ENCODE assay signal across 15 cellular contexts in genomic region chr16:50302472-50303005, GRCh38. TPM values are rescaled to one million over a fixed set of nuclear protein-coding genes. Genes with fewer than 3 reads are reported as not detected.
DNase-seq lines count a peak whose midpoint lies in the region; ATAC-seq, FAIRE-seq and TF ChIP-seq lines count a peak whose summit lies in the region.
"Had no signal": no experiment of that assay in that cellular context is flagged by ENCODE, and none has a peak within 500 bp of the region (broad histone marks: within the 10 kb centered on the region; RNA-seq: fewer than 3 reads in every experiment).

No MANE protein-coding gene starts in this region.

- peak; percentile 4 for DNase-seq in activated naive CD4-positive, alpha-beta T cell treated with anti-CD3 and anti-CD28 coated beads, Interleukin-2, amount 10 ng/mL, durations not matched to agents 7 days and 5 days
- DNase-seq in activated naive CD4-positive, alpha-beta T cell treated with anti-CD3 and anti-CD28 coated beads for 36 hours, result no peak
- DNase-seq in astrocyte (ENCODE audit: low read depth), result no peak
- DNase-seq in naive thymus-derived CD8-positive, alpha-beta T cell, result no peak
- DNase-seq in upper lobe of right lung, result peak; percentile 56
- no peak for DNase-seq in SHP77 (lab: John Stamatoyannopoulos, UW)
- DNase-seq in foreskin melanocyte, result no peak
- DNase-seq: activated CD4-positive, alpha-beta T cell treated with anti-CD3 and anti-CD28 coated beads, Interleukin-2, amount 50 U/mL, for 4 hours; cortex of kidney; DMS153; heart right ventricle; NCI-H2171 treated with DMSO at 0.1 percent for 48 hours; stimulated activated CD4-positive, alpha-beta T cell treated with anti-CD3 and anti-CD28 coated beads, Interleukin-1b, Interleukin-23, amount 100 ng/mL, for 48 hours had no signal

- H3K79me2 ChIP-seq in astrocyte (ENCODE audit: insufficient read depth, low read length), result no peaks in the 10 kb centered on the region

- no peaks in the 10 kb centered on the region for H3K4me1 Mint-ChIP-seq in activated naive CD4-positive, alpha-beta T cell treated with anti-CD3 and anti-CD28 coated beads, Interleukin-2, amount 10 ng/mL, durations not matched to agents 7 days and 5 days
- H3K4me1 Mint-ChIP-seq in activated naive CD4-positive, alpha-beta T cell treated with anti-CD3 and anti-CD28 coated beads for 36 hours (ENCODE audit: low read depth), result no peaks in the 10 kb centered on the region
- H3K4me1 Mint-ChIP-seq in astrocyte (ENCODE audit: low read depth, unreplicated experiment), result peaks cover 23% of the 10 kb centered on the region
- peaks cover 0 to 4% (median 2%) of the 10 kb centered on the region in 4 donors for H3K4me1 Mint-ChIP-seq in naive thymus-derived CD8-positive, alpha-beta T cell

- TF ChIP-seq CTCF in astrocyte (IDR thresholded peaks at IDR 0.05; ENCODE audit: insufficient read depth, low read depth, low read length), result no peak
- no peak for TF ChIP-seq CTCF in upper lobe of right lung (IDR thresholded peaks at IDR 0.05)

- H3K4me3 Mint-ChIP-seq in activated naive CD4-positive, alpha-beta T cell treated with anti-CD3 and anti-CD28 coated beads, Interleukin-2, amount 10 ng/mL, durations not matched to agents 7 days and 5 days, result no peak overlapping the region
- H3K4me3 Mint-ChIP-seq in activated naive CD4-positive, alpha-beta T cell treated with anti-CD3 and anti-CD28 coated beads for 36 hours, result no peak overlapping the region
- H3K4me3 Mint-ChIP-seq in astrocyte (ENCODE audit: unreplicated experiment), result peak overlapping the region; percentile 16
- H3K4me3 Mint-ChIP-seq in naive thymus-derived CD8-positive, alpha-beta T cell, result no peak overlapping the region

- H3K9me3 Mint-ChIP-seq in activated naive CD4-positive, alpha-beta T cell treated with anti-CD3 and anti-CD28 coated beads, Interleukin-2, amount 10 ng/mL, durations not matched to agents 7 days and 5 days, result no peaks in the 10 kb centered on the region
- no peaks in the 10 kb centered on the region for H3K9me3 Mint-ChIP-seq in activated naive CD4-positive, alpha-beta T cell treated with anti-CD3 and anti-CD28 coated beads for 36 hours
- H3K9me3 Mint-ChIP-seq in astrocyte (ENCODE audit: unreplicated experiment), result no peaks in the 10 kb centered on the region
- no peaks in the 10 kb centered on the region for H3K9me3 Mint-ChIP-seq in naive thymus-derived CD8-positive, alpha-beta T cell

- peaks cover 30% of the 10 kb centered on the region for H3K36me3 Mint-ChIP-seq in activated naive CD4-positive, alpha-beta T cell treated with anti-CD3 and anti-CD28 coated beads, Interleukin-2, amount 10 ng/mL, durations not matched to agents 7 days and 5 days
- H3K36me3 Mint-ChIP-seq in activated naive CD4-positive, alpha-beta T cell treated with anti-CD3 and anti-CD28 coated beads for 36 hours (ENCODE audit: low read depth), result peaks cover 2% of the 10 kb centered on the region
- peaks cover 6% of the 10 kb centered on the region for H3K36me3 Mint-ChIP-seq in astrocyte (ENCODE audit: low read depth, unreplicated experiment)
- H3K36me3 Mint-ChIP-seq in naive thymus-derived CD8-positive, alpha-beta T cell, result peaks cover 0 to 66% (median 2%) of the 10 kb centered on the region in 3 donors

- peak overlapping the region; percentile 19 for H3K27ac Mint-ChIP-seq in activated naive CD4-positive, alpha-beta T cell treated with anti-CD3 and anti-CD28 coated beads, Interleukin-2, amount 10 ng/mL, durations not matched to agents 7 days and 5 days
- no peak overlapping the region for H3K27ac Mint-ChIP-seq in activated naive CD4-positive, alpha-beta T cell treated with anti-CD3 and anti-CD28 coated beads for 36 hours
- H3K27ac Mint-ChIP-seq in astrocyte (ENCODE audit: unreplicated experiment), result peak overlapping the region; percentile 86
- peak overlapping the region in 6 of 10 donors; percentile 17 to 81 (median 54) for H3K27ac Mint-ChIP-seq in naive thymus-derived CD8-positive, alpha-beta T cell

- H4K20me1 ChIP-seq in astrocyte (ENCODE audit: insufficient read depth, low read length), result no peaks in the 10 kb centered on the region

- intact Hi-C loops in activated naive CD4-positive, alpha-beta T cell treated with anti-CD3 and anti-CD28 coated beads for 36 hours (cut with micrococcal nuclease), result no loop called here
- intact Hi-C loops in upper lobe of right lung (cut with DNase I), result no loop called here

- no peak for FAIRE-seq in astrocyte (lab: Jason Lieb, UNC)

- H3K27ac ChIP-seq in astrocyte (ENCODE audit: low read depth, low read length) (peak overlapping the region; percentile 18), upper lobe of right lung (no peak overlapping the region)
- H3K27ac ChIP-seq: heart right ventricle, thoracic aorta had no signal

- H3K4me3 ChIP-seq in astrocyte (ENCODE audit: insufficient read depth, low read depth, low read length) (no peak overlapping the region), upper lobe of right lung (no peak overlapping the region)
- H3K4me3 ChIP-seq: heart right ventricle, thoracic aorta had no signal

- H3K9ac ChIP-seq in astrocyte (ENCODE audit: low read length), result peak overlapping the region; percentile 16

- H3K9me3 ChIP-seq in astrocyte (ENCODE audit: insufficient read depth, low read depth, low read length), result no peaks in the 10 kb centered on the region
- H3K9me3 ChIP-seq in upper lobe of right lung, result no peaks in the 10 kb centered on the region
- H3K9me3 ChIP-seq: heart right ventricle, thoracic aorta had no signal

- H3K27me3 Mint-ChIP-seq in activated naive CD4-positive, alpha-beta T cell treated with anti-CD3 and anti-CD28 coated beads, Interleukin-2, amount 10 ng/mL, durations not matched to agents 7 days and 5 days, result no peaks in the 10 kb centered on the region
- H3K27me3 Mint-ChIP-seq in activated naive CD4-positive, alpha-beta T cell treated with anti-CD3 and anti-CD28 coated beads for 36 hours (ENCODE audit: low read depth), result no peaks in the 10 kb centered on the region
- H3K27me3 Mint-ChIP-seq in astrocyte (ENCODE audit: low read depth, unreplicated experiment), result no peaks in the 10 kb centered on the region
- H3K27me3 Mint-ChIP-seq in naive thymus-derived CD8-positive, alpha-beta T cell, result no peaks in the 10 kb centered on the region

- H3K27me3 ChIP-seq in astrocyte (ENCODE audit: insufficient read depth, low read length), result no peaks in the 10 kb centered on the region
- no peaks in the 10 kb centered on the region for H3K27me3 ChIP-seq in upper lobe of right lung
- H3K27me3 ChIP-seq: heart right ventricle had no signal

- H2AFZ ChIP-seq in astrocyte (ENCODE audit: low read depth, low read length), result no peak overlapping the region

- ATAC-seq in naive thymus-derived CD8-positive, alpha-beta T cell, result no peak
- ATAC-seq in upper lobe of right lung (no peak), GM19452 (IDR thresholded peaks at IDR 0.05; ENCODE audit: unreplicated experiment) (no peak)

- H3K4me2 ChIP-seq in astrocyte (ENCODE audit: low read length), result peak overlapping the region; percentile 4

- H3K4me1 ChIP-seq in astrocyte (ENCODE audit: insufficient read depth, low read length) (peaks cover 20% of the 10 kb centered on the region), upper lobe of right lung (peaks cover 17% of the 10 kb centered on the region)

- POLR2A ChIA-PET in naive thymus-derived CD8-positive, alpha-beta T cell (lab: Charles Lee), result interaction anchor here (0.6 kb wide), 1 partner anchor 72 kb away, joined by 3 read pairs; no protein-coding TSS in a partner anchor

- H3K36me3 ChIP-seq in astrocyte (ENCODE audit: insufficient read depth, low read length) (no peaks in the 10 kb centered on the region), upper lobe of right lung (peaks cover 44% of the 10 kb centered on the region)
- H3K36me3 ChIP-seq: thoracic aorta had no signal

- CTCF ChIA-PET in activated naive CD4-positive, alpha-beta T cell treated with anti-CD3 and anti-CD28 coated beads, Interleukin-2, amount 10 ng/mL, durations not matched to agents 7 days and 5 days (lab: Charles Lee), result no interaction called here
- CTCF ChIA-PET in activated naive CD4-positive, alpha-beta T cell treated with anti-CD3 and anti-CD28 coated beads for 36 hours (lab: Charles Lee), result no interaction called here

RNA-seq across cellular contexts. Expression of gene ADCY7, which starts 36.2 kb away (rescaled TPM):
- 10 to 100 TPM; 73.4 to 89.6 TPM for total RNA-seq in activated naive CD4-positive, alpha-beta T cell treated with anti-CD3 and anti-CD28 coated beads for 36 hours
- 30.3 and 33.7 TPM in 2 replicates for total RNA-seq in astrocyte
- total RNA-seq in naive thymus-derived CD8-positive, alpha-beta T cell, result 100 to 1,000 TPM; 133 to 135 TPM
- polyA plus RNA-seq in naive thymus-derived CD8-positive, alpha-beta T cell, result 10 to 100 TPM; 60.1 to 72.8 (median 64.6) TPM
- 88.1 TPM for total RNA-seq in upper lobe of right lung

Comparison
In these comparisons a context has a peak if more than half of its experiments do, and no peak if none do; other contexts are left out.
1. DNase-seq: peak in activated naive CD4-positive, alpha-beta T cell treated with anti-CD3 and anti-CD28 coated beads, Interleukin-2, amount 10 ng/mL, durations not matched to agents 7 days and 5 days (single experiment) and upper lobe of right lung (single experiment); none in activated naive CD4-positive, alpha-beta T cell treated with anti-CD3 and anti-CD28 coated beads for 36 hours (single experiment), astrocyte (single experiment), naive thymus-derived CD8-positive, alpha-beta T cell (0 of 10), SHP77 (0 of 2) and foreskin melanocyte (single experiment).